ENCODE assay signal across 23 cellular contexts in genomic region chr5:42499016-42499415, GRCh38.
DNase-seq lines count a peak whose midpoint lies in the region; ATAC-seq, FAIRE-seq and TF ChIP-seq lines count a peak whose summit lies in the region.
"Had no signal": no experiment of that assay in that cellular context is flagged by ENCODE, and none has a peak within 500 bp of the region (broad histone marks: within the 10 kb centered on the region; RNA-seq: fewer than 3 reads in every experiment).

No MANE protein-coding gene starts in this region.

- no peaks in the 10 kb centered on the region for H3K36me3 Mint-ChIP-seq in MCF 10A (ENCODE audit: insufficient read depth, unreplicated experiment)

- H3K9ac ChIP-seq in H1 (replicated peaks in 1 of 4; ENCODE audit: extremely low read depth in 1 of 4, low read depth in 3 of 4, low read length in 3 of 4) = no peak overlapping the region
- no peak overlapping the region for H3K9ac ChIP-seq in liver (ENCODE audit: low read depth in 1 of 2, low read length in 2 of 2)
- no peak overlapping the region for H3K9ac ChIP-seq in subcutaneous abdominal adipose tissue (ENCODE audit: low read length in 5 of 5)

- H3K79me1 ChIP-seq in H1 (ENCODE audit: low read depth, low read length) = no peaks in the 10 kb centered on the region

- no peak overlapping the region for H3K4me3 Mint-ChIP-seq in MCF 10A (ENCODE audit: unreplicated experiment)
- H3K4me3 Mint-ChIP-seq: GM23338, HFFc6 had no signal

- H3K23me2 ChIP-seq in H1 (ENCODE audit: low read depth, low read length) = no peaks in the 10 kb centered on the region

- no peak overlapping the region for H3K4ac ChIP-seq in H1 (replicated peaks; ENCODE audit: insufficient read length, low read depth, low read length)

- intact Hi-C loops in MCF 10A (cut with micrococcal nuclease) (no loop called here), breast epithelium (cut with DNase I; ENCODE audit: low total_unique reads) (no loop called here)

- H3K4me1 Mint-ChIP-seq in MCF 10A (ENCODE audit: insufficient read depth, unreplicated experiment) = peaks cover 59% of the 10 kb centered on the region

- H4K20me1 ChIP-seq in H1 (replicated peaks in 1 of 2; ENCODE audit: control insufficient read depth in 1 of 2, insufficient read depth in 2 of 2, low read length in 2 of 2) = no peaks in the 10 kb centered on the region

- no peak overlapping the region for H4K8ac ChIP-seq in H1 (ENCODE audit: extremely low read depth, insufficient read depth, low read length)

- H3K27ac ChIP-seq in breast epithelium (no peak overlapping the region), H1 (ENCODE audit: low read depth, low read length) (no peak overlapping the region), liver (ENCODE audit: low read depth in 1 of 2, low read length in 2 of 2) (peak overlapping the region; percentile 30 to 81), subcutaneous abdominal adipose tissue (ENCODE audit: low read depth, low read length) (peak overlapping the region; percentile 40)
- H3K27ac ChIP-seq: PC-9 had no signal

- H4K91ac ChIP-seq in H1 (replicated peaks; ENCODE audit: insufficient read length, low read length) = no peak overlapping the region

- no peak overlapping the region for H4K5ac ChIP-seq in H1 (ENCODE audit: insufficient read length, low read depth, low read length)

- ATAC-seq in GM21360 (IDR thresholded peaks at IDR 0.05; ENCODE audit: unreplicated experiment) (no peak), HG03571 (IDR thresholded peaks at IDR 0.05; ENCODE audit: unreplicated experiment) (no peak)
- ATAC-seq: GM23338, K562 had no signal

- no peak overlapping the region for H2BK15ac ChIP-seq in H1 (ENCODE audit: low read length)

- H3K4me1 ChIP-seq in breast epithelium (peaks cover 2 to 4% of the 10 kb centered on the region in 2 donors), H1 (replicated peaks in 1 of 4; ENCODE audit: control insufficient read depth in 3 of 4, insufficient read depth in 4 of 4, low read length in 3 of 4) (peaks cover 0 to 6% (median 2%) of the 10 kb centered on the region in 4 experiments; a peak in 4 of 7 replicates), liver (ENCODE audit: control insufficient read depth in 4 of 4, insufficient read depth in 4 of 4, low read length in 3 of 4) (peaks cover 0 to 56% (median 24%) of the 10 kb centered on the region in 4 donors), subcutaneous abdominal adipose tissue (ENCODE audit: control insufficient read depth in 5 of 5, insufficient read depth in 5 of 5, low read length in 5 of 5) (peaks cover 0 to 61% (median 41%) of the 10 kb centered on the region in 5 donors)

- H3K36me3 ChIP-seq in breast epithelium = no peaks in the 10 kb centered on the region
- H3K36me3 ChIP-seq in H1 (ENCODE audit: control insufficient read depth in 2 of 4, insufficient read depth in 4 of 4, low read length in 3 of 4) = no peaks in the 10 kb centered on the region
- H3K36me3 ChIP-seq in liver (ENCODE audit: control insufficient read depth in 4 of 4, insufficient read depth in 3 of 4, low read depth in 1 of 4, low read length in 3 of 4) = peaks cover 0 to 3% (median 0%) of the 10 kb centered on the region in 4 donors
- H3K36me3 ChIP-seq in subcutaneous abdominal adipose tissue (ENCODE audit: control insufficient read depth in 5 of 5, insufficient read depth in 5 of 5, low read length in 5 of 5) = no peaks in the 10 kb centered on the region
- H3K36me3 ChIP-seq: HAP-1 had no signal

- no peak overlapping the region for H3K56ac ChIP-seq in H1 (replicated peaks; ENCODE audit: insufficient read length, low read depth, low read length)

- H3K9me3 Mint-ChIP-seq in MCF 10A (ENCODE audit: unreplicated experiment) = no peaks in the 10 kb centered on the region

- DNase-seq in MCF 10A (ENCODE audit: unreplicated experiment) (peak; percentile 22), breast epithelium (ENCODE audit: low spot score in 2 of 2) (no peak), H1 (ENCODE audit: low read depth in 1 of 2, low spot score in 2 of 2) (no peak), mesenteric fat pad (ENCODE audit: low spot score) (no peak)
- DNase-seq: 8988T, ACHN, Calu3, HFFc6, Kasumi-1, NCI-H1105 treated with DMSO at 0.1 percent for 48 hours, NCI-H146, NCI-H1930, NCI-H2107, NCI-H526, SHP77 had no signal

- H3K27ac Mint-ChIP-seq in MCF 10A (ENCODE audit: low read depth, unreplicated experiment) = no peak overlapping the region
- H3K27ac Mint-ChIP-seq: GM23338, HFFc6 had no signal

- no peak overlapping the region for H3K14ac ChIP-seq in H1 (ENCODE audit: insufficient read length)

- TF ChIP-seq RAD21 in H1 (IDR thresholded peaks at IDR 0.05 in 1 of 2, conservative IDR thresholded peaks at IDR 0.05 in 1 of 2; ENCODE audit: low read depth in 2 of 2, low read length in 2 of 2) (no peak), liver (IDR thresholded peaks at IDR 0.05) (peak; percentile 78 to 90)

- H2BK12ac ChIP-seq in H1 (ENCODE audit: low read depth, low read length) = peak overlapping the region; percentile 11; the same call in 1 of the 2 replicates

- no peak overlapping the region for H2AK5ac ChIP-seq in H1 (ENCODE audit: low read depth, low read length)

- no peak for TF ChIP-seq CTCF in MCF 10A (IDR thresholded peaks at IDR 0.05; ENCODE audit: unreplicated experiment)
- no peak for TF ChIP-seq CTCF in breast epithelium (IDR thresholded peaks at IDR 0.05)
- no peak for TF ChIP-seq CTCF in H1 (IDR thresholded peaks at IDR 0.05; ENCODE audit: control extremely low read depth in 1 of 3, insufficient read depth in 1 of 3, low read depth in 1 of 3, low read length in 3 of 3)
- peak; percentile 25 for TF ChIP-seq CTCF in liver (IDR thresholded peaks at IDR 0.05; ENCODE audit: low read depth, low read length, missing input control)

- CTCF ChIA-PET in MCF 10A (lab: Yijun Ruan, JAX) = interaction anchor here (0.6 to 4.7 kb wide), 6 partner anchors 15 to 85 kb away, joined by 3 to 25 read pairs (median 5); partner anchors contain the start of gene GHR
- CTCF ChIA-PET in H1 (lab: Charles Lee; ENCODE audit: partially characterized antibody) = interaction anchor here (1.2 to 3.4 kb wide), 2 partner anchors 16 to 84 kb away, joined by 4 to 14 read pairs; no protein-coding TSS in a partner anchor

- H3K9me3 ChIP-seq in breast epithelium (no peaks in the 10 kb centered on the region), H1 (ENCODE audit: insufficient read depth in 2 of 2, low read depth in 1 of 2, low read length in 1 of 2) (no peaks in the 10 kb centered on the region), liver (ENCODE audit: control insufficient read depth in 4 of 4, low read length in 3 of 4) (no peaks in the 10 kb centered on the region), subcutaneous abdominal adipose tissue (ENCODE audit: control insufficient read depth in 5 of 5, low read length in 5 of 5) (no peaks in the 10 kb centered on the region)
- H3K9me3 ChIP-seq: HAP-1 had no signal

- POLR2A ChIA-PET in MCF 10A (lab: Yijun Ruan, JAX) (interaction anchor here (0.6 to 4.1 kb wide), 6 partner anchors 44 to 86 kb away, joined by 3 to 23 read pairs (median 3); partner anchors contain the start of gene GHR), H1 (lab: Charles Lee; ENCODE audit: partially characterized antibody) (no interaction called here)

- no peak overlapping the region for H2BK20ac ChIP-seq in H1 (ENCODE audit: low read length)

- 89% methylated on average over 3 of the region's 3 CpGs; no CpG with 5 or more reads in 1 of the 2 experiments for WGBS in H1 (ENCODE audit: extremely low coverage in 1 of 2, insufficient coverage in 1 of 2, insufficient read length in 1 of 2, insufficient replicate concordance in 2 of 2, low coverage in 1 of 2, low lambda C conversion rate in 2 of 2, missing lambda C conversion rate in 1 of 2), 2 experiments
- WGBS in liver = 29% methylated on average over 3 of the region's 3 CpGs

- H3K23ac ChIP-seq in H1 (ENCODE audit: insufficient read length) = no peak overlapping the region

- H3K4me2 ChIP-seq in H1 (ENCODE audit: insufficient read depth in 1 of 2, low read depth in 2 of 2, low read length in 2 of 2) = no peak overlapping the region
- H3K4me2 ChIP-seq: PC-9 had no signal

- no peak overlapping the region for H2AFZ ChIP-seq in H1 (ENCODE audit: low read length)
- H2AFZ ChIP-seq: GM23338, PC-9 had no signal

- H3K18ac ChIP-seq in H1 (ENCODE audit: extremely low read depth, low read length) = no peak overlapping the region

- no peaks in the 10 kb centered on the region for H3K79me2 ChIP-seq in H1 (ENCODE audit: control insufficient read depth in 1 of 2, insufficient read depth in 2 of 2, low read length in 2 of 2)

- no peak overlapping the region for H2BK5ac ChIP-seq in H1 (ENCODE audit: low read depth, low read length)

- H3K4me3 ChIP-seq in breast epithelium (no peak overlapping the region), H1 (ENCODE audit: extremely low read depth in 1 of 4, insufficient read depth in 2 of 4, low read depth in 3 of 4, low read length in 4 of 4) (no peak overlapping the region), liver (ENCODE audit: low read depth in 1 of 3, low read length in 3 of 3) (no peak overlapping the region), subcutaneous abdominal adipose tissue (ENCODE audit: low read depth in 1 of 5, low read length in 5 of 5) (no peak overlapping the region)
- H3K4me3 ChIP-seq: GM23338, HAP-1, K562, PC-9 had no signal

- no peaks in the 10 kb centered on the region for H3K27me3 ChIP-seq in breast epithelium
- H3K27me3 ChIP-seq in H1 (replicated peaks in 1 of 4; ENCODE audit: control insufficient read depth in 3 of 4, extremely low read depth in 1 of 4, insufficient read depth in 3 of 4, low read length in 3 of 4) = no peaks in the 10 kb centered on the region
- H3K27me3 ChIP-seq in liver (ENCODE audit: control insufficient read depth in 4 of 4, insufficient read depth in 4 of 4, low read length in 3 of 4) = no peaks in the 10 kb centered on the region
- no peaks in the 10 kb centered on the region for H3K27me3 ChIP-seq in subcutaneous abdominal adipose tissue (ENCODE audit: control insufficient read depth in 5 of 5, insufficient read depth in 4 of 5, low read length in 5 of 5)

- H3K27me3 Mint-ChIP-seq in MCF 10A (ENCODE audit: insufficient read depth, unreplicated experiment) = no peaks in the 10 kb centered on the region

- H2BK120ac ChIP-seq in H1 (replicated peaks; ENCODE audit: low read depth, low read length) = no peak overlapping the region

- TF ChIP-seq EP300 in H1 (IDR thresholded peaks at IDR 0.05; ENCODE audit: borderline replicate concordance in 1 of 2, low read depth in 2 of 2, low read length in 2 of 2) = no peak

- no peak for TF ChIP-seq POLR2A in breast epithelium (IDR thresholded peaks at IDR 0.05)
- TF ChIP-seq POLR2A in H1 (IDR thresholded peaks at IDR 0.05; ENCODE audit: control extremely low read depth in 1 of 2, low read depth in 2 of 2, low read length in 2 of 2) = no peak

- FAIRE-seq in H1 (lab: Jason Lieb, UNC) = no peak
- FAIRE-seq: K562 had no signal

- no TSS peak for BruUV-seq in MCF 10A (replicated peaks; lab: Mats Ljungman, UMichigan)

TF ChIP-seq in H1, 55 proteins besides CTCF, POLR2A, EP300 and RAD21 (continues in another document):
- TF ChIP-seq SIRT6 (IDR thresholded peaks at IDR 0.05; ENCODE audit: low read length) (no peak), ZNF274 (IDR thresholded peaks at IDR 0.05; ENCODE audit: borderline replicate concordance, extremely low read depth, low read length) (no peak)

TF ChIP-seq in liver, 16 proteins besides CTCF, POLR2A, EP300 and RAD21 (continues in another document):
- TF ChIP-seq GABPA (IDR thresholded peaks at IDR 0.05 in 1 of 2, conservative IDR thresholded peaks at IDR 0.05 in 1 of 2) = no peak

Comparison
In these comparisons a context has a peak if more than half of its experiments do, and no peak if none do; other contexts are left out.
1. H3K27ac ChIP-seq: peak in liver (2 of 2) and subcutaneous abdominal adipose tissue (single experiment); none in breast epithelium (0 of 2) and H1 (single experiment).